Comparison of ENCODE assay signal across 8 cellular contexts in genomic region chr17:7239091-7240027, GRCh38. TPM values are rescaled to one million over a fixed set of nuclear protein-coding genes. Genes with fewer than 3 reads are reported as not detected.
A peak's percentile ranks its signal among the peaks of the same experiment; 100 is the strongest.
DNase-seq lines count a peak whose midpoint lies in the region; ATAC-seq and TF ChIP-seq lines count a peak whose summit lies in the region.

Gene PHF23 (minus strand): TSS chr17:7239457. CDS start chr17:7239279, 178 bp downstream.

- ATAC-seq in GM18861 (IDR thresholded peaks at IDR 0.05; ENCODE audit: unreplicated experiment) (peak; percentile 36), HG03103 (IDR thresholded peaks at IDR 0.05; ENCODE audit: low read depth, unreplicated experiment) (peak; percentile 45)

- H3K27me3 ChIP-seq in breast epithelium: no peaks in the 10 kb centered on the region
- no peaks in the 10 kb centered on the region for H3K27me3 ChIP-seq in iPS-18a (ENCODE audit: control insufficient read depth, insufficient read depth, low read length)
- H3K27me3 ChIP-seq in skeletal muscle satellite cell (ENCODE audit: control insufficient read depth, insufficient read depth, low read length): no peaks in the 10 kb centered on the region

- TF ChIP-seq CTCF in VCaP (conservative IDR thresholded peaks at IDR 0.05) (no peak), breast epithelium (IDR thresholded peaks at IDR 0.05) (peak; percentile 23 to 63 (median 61))

- peak within 1 kb of the TSS; percentile 96 for H3K9ac ChIP-seq in iPS-18a (ENCODE audit: low read length)
- peak within 1 kb of the TSS; percentile 97 for H3K9ac ChIP-seq in skeletal muscle satellite cell (ENCODE audit: low read depth, low read length)

- DNase-seq in 8988T (peak; percentile 96), NCI-H2196 treated with DMSO at 0.1 percent for 48 hours (lab: John Stamatoyannopoulos, UW; ENCODE audit: unreplicated experiment) (peak; percentile 91), breast epithelium (ENCODE audit: low spot score in 2 of 2) (peak; percentile 99)

- intact Hi-C loops in breast epithelium (cut with DNase I; ENCODE audit: low total_unique reads): no loop called here

- peak within 1 kb of the TSS; percentile 85 to 99 (median 89) for H3K4me3 ChIP-seq in breast epithelium
- peak within 1 kb of the TSS; percentile 97 for H3K4me3 ChIP-seq in iPS-18a (ENCODE audit: low read length)
- peak within 1 kb of the TSS; percentile 94 for H3K4me3 ChIP-seq in skeletal muscle satellite cell (ENCODE audit: low read length)

- peak; percentile 38 for TF ChIP-seq POLR2A in breast epithelium (IDR thresholded peaks at IDR 0.05)

- H3K36me3 ChIP-seq in breast epithelium: no peaks in the 10 kb centered on the region
- peaks cover 37% of the 10 kb centered on the region for H3K36me3 ChIP-seq in iPS-18a (ENCODE audit: control insufficient read depth, low read depth, low read length)
- H3K36me3 ChIP-seq in skeletal muscle satellite cell (ENCODE audit: insufficient read depth, low read length): peaks cover 46% of the 10 kb centered on the region

- peak within 1 kb of the TSS; percentile 95 for H3K4me2 ChIP-seq in skeletal muscle satellite cell (ENCODE audit: low read length)

- H3K9me3 ChIP-seq in breast epithelium (no peaks in the 10 kb centered on the region), iPS-18a (ENCODE audit: control insufficient read depth, low read depth, low read length) (no peaks in the 10 kb centered on the region), skeletal muscle satellite cell (replicated peaks; ENCODE audit: low read length) (no peaks in the 10 kb centered on the region)

- peaks cover 4 to 26% of the 10 kb centered on the region in 2 donors for H3K4me1 ChIP-seq in breast epithelium
- H3K4me1 ChIP-seq in iPS-18a (ENCODE audit: control insufficient read depth, low read depth, low read length): peaks cover 20% of the 10 kb centered on the region
- peaks cover 52% of the 10 kb centered on the region for H3K4me1 ChIP-seq in skeletal muscle satellite cell (ENCODE audit: control insufficient read depth, insufficient read depth, low read length)

- H3K27ac ChIP-seq in VCaP (peak within 1 kb of the TSS; percentile 92), breast epithelium (peak within 1 kb of the TSS; percentile 97 to 100), iPS-18a (ENCODE audit: low read length) (peak within 1 kb of the TSS; percentile 80)

RNA-seq across cellular contexts. Expression of gene PHF23, which starts in this region (rescaled TPM):
- total RNA-seq in breast epithelium: 10 to 100 TPM; 22.1 to 40.4 (median 37.7) TPM
- 37.0 and 46.1 TPM in 2 replicates for total RNA-seq in skeletal muscle satellite cell (2012; rRNA removed)

Comparison
In these comparisons a context has a peak if more than half of its experiments do, and no peak if none do; other contexts are left out.
1. Peak in every context shown above with its lines: DNase-seq, ATAC-seq, H3K4me3 ChIP-seq and H3K27ac ChIP-seq.